ENCODE assay signal across 8 cellular contexts in the genomic region with DNA sequence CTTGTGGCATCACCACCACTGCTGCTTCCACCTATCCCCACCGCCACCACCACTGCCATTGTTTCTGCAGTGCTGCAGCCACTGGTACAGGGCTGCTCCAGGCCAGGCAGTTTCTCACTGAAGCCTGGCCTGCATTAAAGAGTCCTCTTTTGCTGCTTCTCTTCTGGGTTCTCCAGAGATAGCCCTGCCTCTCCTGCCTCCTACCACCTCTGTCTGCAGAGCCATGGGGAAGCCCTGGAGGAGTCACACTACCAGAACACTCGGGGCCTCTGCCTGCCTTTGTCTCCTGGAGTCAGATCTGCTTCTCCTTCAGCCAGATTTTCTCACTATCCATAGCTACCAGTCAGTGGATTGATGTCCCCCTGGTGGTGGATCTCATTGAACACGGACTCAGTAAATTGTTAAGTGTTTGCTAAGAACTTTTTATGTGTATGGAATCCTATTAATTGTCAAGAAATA. TPM values are rescaled to one million over a fixed set of nuclear protein-coding genes. Genes with fewer than 3 reads are reported as not detected.
DNase-seq lines count a peak whose midpoint lies in the region; ATAC-seq and TF ChIP-seq lines count a peak whose summit lies in the region.

No MANE protein-coding gene starts in this region.

- H3K27me3 ChIP-seq in uterus = no peaks in the 10 kb centered on the region

- TF ChIP-seq CTCF in astrocyte of the cerebellum (IDR thresholded peaks at IDR 0.05; ENCODE audit: low read depth, low read length, missing control alignments) = peak; percentile 68
- TF ChIP-seq CTCF in uterus (IDR thresholded peaks at IDR 0.05) = peak in 3 of 4 experiments; percentile 26 to 40 (median 32)

- no peak for TF ChIP-seq POLR2A in uterus (IDR thresholded peaks at IDR 0.05)

- no peak overlapping the region for H3K27ac ChIP-seq in uterus

- intact Hi-C loops in uterus (cut with DNase I; ENCODE audit: low total_unique reads) = no loop called here

- H3K36me3 ChIP-seq in uterus = no peaks in the 10 kb centered on the region

- H3K4me3 ChIP-seq in astrocyte of the cerebellum (ENCODE audit: low read depth, low read length) (no peak overlapping the region), uterus (no peak overlapping the region)

- DNase-seq in DMS114 treated with DMSO at 0.1 percent for 48 hours (lab: John Stamatoyannopoulos, UW; ENCODE audit: unreplicated experiment) (peak; percentile 17), LoVo (ENCODE audit: low spot score) (peak; percentile 50), astrocyte of the cerebellum (ENCODE audit: low read depth) (peak; percentile 68), iris pigment epithelial cell (ENCODE audit: low read depth) (peak; percentile 84), uterus (peak; percentile 27 to 37), GOT3 (lab: John Stamatoyannopoulos, UW) (no peak)

- in situ Hi-C loops in astrocyte of the cerebellum (cut with HindIII; ENCODE audit: low sequenced_read_pairs) = no loop called here

- ATAC-seq in GM18517 (IDR thresholded peaks at IDR 0.05; ENCODE audit: unreplicated experiment) (no peak), GM18520 (IDR thresholded peaks at IDR 0.05; ENCODE audit: unreplicated experiment) (no peak)

- H3K4me1 ChIP-seq in uterus = no peaks in the 10 kb centered on the region

- H3K9me3 ChIP-seq in uterus = no peaks in the 10 kb centered on the region

RNA-seq across cellular contexts. Expression of gene DDAH1, which starts 37.7 kb away (rescaled TPM):
- 10 to 100 TPM; 12.9 to 28.9 (median 18.2) TPM for total RNA-seq in uterus
